Comparison of ENCODE assay signal across 13 cellular contexts in the genomic region with DNA sequence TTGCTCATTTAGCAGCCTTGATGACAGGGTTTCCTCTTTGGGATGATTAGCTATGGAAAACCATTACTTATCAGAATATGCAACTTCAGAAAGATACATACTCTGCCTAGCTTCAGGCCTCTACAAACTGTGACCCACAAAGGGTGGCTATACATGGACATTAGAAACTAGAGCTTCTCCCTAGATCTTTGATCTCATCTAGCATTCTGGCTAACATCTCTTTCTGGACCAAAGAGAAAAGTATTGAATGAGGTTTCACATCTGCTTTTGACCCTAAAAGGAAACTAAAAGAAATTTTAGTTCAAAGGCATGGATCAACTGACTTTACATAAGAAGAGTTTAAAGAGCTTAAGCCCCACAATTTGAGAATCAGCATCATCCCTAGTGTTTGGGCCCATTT.
A peak's percentile ranks its signal among the peaks of the same experiment; 100 is the strongest.
DNase-seq lines count a peak whose midpoint lies in the region; ATAC-seq and TF ChIP-seq lines count a peak whose summit lies in the region.
"Had no signal": no experiment of that assay in that cellular context is flagged by ENCODE, and none has a peak within 500 bp of the region (broad histone marks: within the 10 kb centered on the region; RNA-seq: fewer than 3 reads in every experiment).

No MANE protein-coding gene starts in this region.

- no peak overlapping the region for H3K4me3 ChIP-seq in GM12865 (ENCODE audit: low read depth, low read length)
- H3K4me3 ChIP-seq: cardiac muscle cell, sigmoid colon, upper lobe of left lung had no signal

- ATAC-seq in GM19372 (IDR thresholded peaks at IDR 0.05; ENCODE audit: low read depth, unreplicated experiment) (peak; percentile 88), HG02678 (IDR thresholded peaks at IDR 0.05; ENCODE audit: unreplicated experiment) (peak; percentile 82), HG03432 (IDR thresholded peaks at IDR 0.05; ENCODE audit: unreplicated experiment) (peak; percentile 86)
- ATAC-seq: esophagus mucosa, HepG2 had no signal

- no peak overlapping the region for H3K4me3 Mint-ChIP-seq in activated T-cell treated with anti-CD3 and anti-CD28 coated beads, Interleukin-2, amount 50 U/mL, for 24 hours
- no peak overlapping the region for H3K4me3 Mint-ChIP-seq in nephron progenitor cell

- no peaks in the 10 kb centered on the region for H3K36me3 Mint-ChIP-seq in activated T-cell treated with anti-CD3 and anti-CD28 coated beads, Interleukin-2, amount 50 U/mL, for 24 hours (ENCODE audit: low read depth)
- H3K36me3 Mint-ChIP-seq in nephron progenitor cell (ENCODE audit: low read depth) = no peaks in the 10 kb centered on the region

- H3K4me1 Mint-ChIP-seq in activated T-cell treated with anti-CD3 and anti-CD28 coated beads, Interleukin-2, amount 50 U/mL, for 24 hours (ENCODE audit: low read depth) = peaks cover 1% of the 10 kb centered on the region
- no peaks in the 10 kb centered on the region for H3K4me1 Mint-ChIP-seq in nephron progenitor cell

- H3K27ac Mint-ChIP-seq in activated T-cell treated with anti-CD3 and anti-CD28 coated beads, Interleukin-2, amount 50 U/mL, for 24 hours = no peak overlapping the region
- H3K27ac Mint-ChIP-seq in nephron progenitor cell = no peak overlapping the region

- TF ChIP-seq CTCF in GM12865 (IDR thresholded peaks at IDR 0.05; ENCODE audit: insufficient read depth, low read depth, low read length, missing control alignments) (no peak), nephron progenitor cell (IDR thresholded peaks at IDR 0.05) (no peak)

- in situ Hi-C loops in KBM-7 (cut with MboI; ENCODE audit: low pct_unique_long_range_greater_than_20kb, low sequenced_read_pairs) = no loop called here

- no peaks in the 10 kb centered on the region for H3K9me3 Mint-ChIP-seq in activated T-cell treated with anti-CD3 and anti-CD28 coated beads, Interleukin-2, amount 50 U/mL, for 24 hours
- H3K9me3 Mint-ChIP-seq in nephron progenitor cell = peaks cover 14% of the 10 kb centered on the region

- DNase-seq in GM12865 (ENCODE audit: low read depth) (peak; percentile 56), KBM-7 (no peak), nephron progenitor cell (no peak), hippocampal formation (lab: John Stamatoyannopoulos, UW) (no peak)
- no peak for DNase-seq in activated T-cell treated with anti-CD3 and anti-CD28 coated beads, Interleukin-2, amount 50 U/mL, for 24 hours
- DNase-seq: sigmoid colon, upper lobe of left lung had no signal

- H3K27me3 Mint-ChIP-seq in activated T-cell treated with anti-CD3 and anti-CD28 coated beads, Interleukin-2, amount 50 U/mL, for 24 hours = no peaks in the 10 kb centered on the region
- H3K27me3 Mint-ChIP-seq in nephron progenitor cell (ENCODE audit: low read depth, poor library complexity) = no peaks in the 10 kb centered on the region
